In genomic region chr7:831596-832291, GRCh38 we compare ENCODE assay signal across 8 cellular contexts. TPM values are rescaled to one million over a fixed set of nuclear protein-coding genes. Genes with fewer than 3 reads are reported as not detected.
DNase-seq lines count a peak whose midpoint lies in the region; ATAC-seq, FAIRE-seq and TF ChIP-seq lines count a peak whose summit lies in the region.

No MANE protein-coding gene starts in this region.

- H4K20me1 ChIP-seq in endothelial cell of umbilical vein (replicated peaks; ENCODE audit: control insufficient read depth, extremely low read depth, insufficient read depth, low read length): no peaks in the 10 kb centered on the region

- intact Hi-C loops in endothelial cell of umbilical vein (cut with micrococcal nuclease): loop anchor here (1.0 to 2.0 kb wide), 4 partner anchors 15 to 45 kb away; no protein-coding TSS in a partner anchor
- intact Hi-C loops in CD14-positive monocyte (cut with micrococcal nuclease): no loop called here

- H3K27ac Mint-ChIP-seq in naive B cell (peak overlapping the region; percentile 15 to 92 (median 80)), CD14-positive monocyte (peak overlapping the region in 3 of 7 donors; percentile 25 to 63 (median 48))

- H3K4me1 ChIP-seq in endothelial cell of umbilical vein (ENCODE audit: control insufficient read depth, extremely low read depth, insufficient read depth, low read length): peaks cover 22% of the 10 kb centered on the region

- no peaks in the 10 kb centered on the region for H3K9me1 ChIP-seq in endothelial cell of umbilical vein (replicated peaks; ENCODE audit: control insufficient read depth, extremely low read depth, insufficient read depth, low read length)

- peak; percentile 88 for FAIRE-seq in endothelial cell of umbilical vein (lab: Jason Lieb, UNC)

- H3K27me3 Mint-ChIP-seq in naive B cell (no peaks in the 10 kb centered on the region), CD14-positive monocyte (ENCODE audit: low read depth in 3 of 3) (peaks cover 6 to 32% (median 24%) of the 10 kb centered on the region in 3 donors)

- H3K27ac ChIP-seq in endothelial cell of umbilical vein (ENCODE audit: insufficient read depth, low read depth, low read length): peak overlapping the region; percentile 98

- CTCF ChIA-PET in endothelial cell of umbilical vein (lab: Charles Lee): interaction anchor here (0.8 to 2.2 kb wide), 5 partner anchors 14 to 128 kb away, joined by 3 to 13 read pairs (median 3); no protein-coding TSS in a partner anchor

- peaks cover 46% of the 10 kb centered on the region for H3K79me2 ChIP-seq in endothelial cell of umbilical vein (ENCODE audit: control insufficient read depth, insufficient read depth, low read length)

- H3K4me3 Mint-ChIP-seq in naive B cell (peak overlapping the region; percentile 47 to 76 (median 58)), CD14-positive monocyte (peak overlapping the region in 1 of 2 donors; percentile 40)

- POLR2A ChIA-PET in endothelial cell of umbilical vein (lab: Charles Lee): no interaction called here

- H3K4me3 ChIP-seq in AG10803 (ENCODE audit: low read length) (peak overlapping the region; percentile 47), endothelial cell of umbilical vein (replicated peaks in 1 of 3; ENCODE audit: insufficient read depth in 1 of 3, low read depth in 1 of 3, low read length in 3 of 3) (peak overlapping the region in 2 of 3 experiments; percentile 12 to 49)

- TF ChIP-seq CTCF in AG10803 (conservative IDR thresholded peaks at IDR 0.05; ENCODE audit: low read length) (no peak), endothelial cell of umbilical vein (IDR thresholded peaks at IDR 0.05; ENCODE audit: extremely low read depth in 1 of 2, insufficient read depth in 1 of 2, low read depth in 1 of 2, low read length in 2 of 2) (no peak), CD14-positive monocyte (IDR thresholded peaks at IDR 0.05) (no peak)

- no peak overlapping the region for H2AFZ ChIP-seq in endothelial cell of umbilical vein (ENCODE audit: low read depth, low read length)

- H3K9me3 Mint-ChIP-seq in naive B cell (no peaks in the 10 kb centered on the region), CD14-positive monocyte (peaks cover 0 to 2% (median 0%) of the 10 kb centered on the region in 7 donors)

- peaks cover 0 to 6% of the 10 kb centered on the region in 2 donors for H3K36me3 Mint-ChIP-seq in naive B cell
- H3K36me3 Mint-ChIP-seq in CD14-positive monocyte: peaks cover 40 to 69% of the 10 kb centered on the region in 2 donors

- H3K9me3 ChIP-seq in endothelial cell of umbilical vein (replicated peaks; ENCODE audit: control insufficient read depth, insufficient read depth, low read length): no peaks in the 10 kb centered on the region

- TF ChIP-seq POLR2A in endothelial cell of umbilical vein (IDR thresholded peaks at IDR 0.05; ENCODE audit: low read depth, low read length): no peak

- ATAC-seq in GM18870 (IDR thresholded peaks at IDR 0.05; ENCODE audit: unreplicated experiment): peak; percentile 67
- ATAC-seq in HG03175 (IDR thresholded peaks at IDR 0.05; ENCODE audit: unreplicated experiment): peak; percentile 61
- peak in 1 of 2 donors; percentile 31 for ATAC-seq in naive B cell (ENCODE audit: low read depth in 2 of 2)
- no peak for ATAC-seq in HG03139 (IDR thresholded peaks at IDR 0.05; ENCODE audit: unreplicated experiment)

- BruUV-seq in endothelial cell of umbilical vein (replicated peaks; lab: Mats Ljungman, UMichigan): TSS peak; percentile 84

- dilution Hi-C loops in endothelial cell of umbilical vein (cut with MboI; ENCODE audit: extremely low pct_ligation_motif_present, low sequenced_read_pairs): no loop called here

- H3K27me3 ChIP-seq in endothelial cell of umbilical vein (ENCODE audit: control insufficient read depth in 2 of 2, insufficient read depth in 2 of 2, low read length in 2 of 2): no peaks in the 10 kb centered on the region

- no peaks in the 10 kb centered on the region for H3K36me3 ChIP-seq in endothelial cell of umbilical vein (ENCODE audit: control insufficient read depth in 2 of 2, extremely low read depth in 1 of 2, insufficient read depth in 2 of 2, low read length in 2 of 2)

- H3K4me2 ChIP-seq in endothelial cell of umbilical vein (ENCODE audit: insufficient read depth, low read length): peak overlapping the region; percentile 91

- H3K4me1 Mint-ChIP-seq in naive B cell (peaks cover 37 to 70% (median 55%) of the 10 kb centered on the region in 3 donors), CD14-positive monocyte (peaks cover 34% of the 10 kb centered on the region)

- peak overlapping the region; percentile 96 for H3K9ac ChIP-seq in endothelial cell of umbilical vein (replicated peaks; ENCODE audit: extremely low read depth, insufficient read depth, low read length)

- DNase-seq in AG10803 (ENCODE audit: low read depth) (peak; percentile 91), SW480 (ENCODE audit: low spot score) (peak; percentile 98), endothelial cell of umbilical vein (ENCODE audit: low read depth, low spot score) (peak; percentile 93), naive B cell (no peak), CD14-positive monocyte (ENCODE audit: low spot score) (no peak)

TF ChIP-seq in endothelial cell of umbilical vein, 7 proteins besides CTCF, POLR2A, EP300 and RAD21:
- TF ChIP-seq JUN (IDR thresholded peaks at IDR 0.05; ENCODE audit: borderline replicate concordance, insufficient read depth, insufficient read length, low read depth) (peak; percentile 99), POLR2AphosphoS5 (IDR thresholded peaks at IDR 0.05; ENCODE audit: insufficient read depth, low read depth, low read length) (no peak), FOS (IDR thresholded peaks at IDR 0.05; ENCODE audit: borderline replicate concordance, insufficient read depth, low read length) (peak; percentile 92)

RNA-seq across cellular contexts. Expression of gene SUN1, which starts 0.5 kb away (rescaled TPM):
- total RNA-seq in endothelial cell of umbilical vein: 142 and 158 TPM in 2 replicates
- 347 and 410 TPM in 2 replicates for polyA plus RNA-seq in endothelial cell of umbilical vein
- polyA plus RNA-seq in endothelial cell of umbilical vein (2011; cell fraction: cytosol; rRNA removed): 164 and 169 TPM in 2 replicates
- polyA plus RNA-seq in endothelial cell of umbilical vein (2011; cell fraction: nucleus; rRNA removed): 822 and 979 TPM in 2 replicates
- 78.6 and 85.8 TPM in 2 replicates for polyA plus RNA-seq in endothelial cell of umbilical vein (2012)
- polyA minus RNA-seq in endothelial cell of umbilical vein: 419 and 455 TPM in 2 replicates
- 47.2 TPM for polyA minus RNA-seq in endothelial cell of umbilical vein (2011; cell fraction: cytosol; rRNA and poly(A)+ RNA removed)
- 300 and 347 TPM in 2 replicates for polyA minus RNA-seq in endothelial cell of umbilical vein (2011; cell fraction: nucleus; rRNA and poly(A)+ RNA removed)
- polyA plus RNA-seq in naive B cell (ENCODE audit: low read depth in 6 of 6): 10 to 100 TPM; 38.9 to 93.6 (median 45.5) TPM
- polyA plus RNA-seq in CD14-positive monocyte: 10 to 100 TPM; 44.2 to 51.5 TPM

RNA-seq across cellular contexts. Expression of gene GET4, which starts 44.6 kb away (rescaled TPM):
- total RNA-seq in endothelial cell of umbilical vein: 44.7 and 48.4 TPM in 2 replicates
- polyA plus RNA-seq in endothelial cell of umbilical vein (58.1 and 64.8 TPM in 2 replicates), naive B cell (ENCODE audit: low read depth in 6 of 6) (10 to 100 TPM in 5 of 6 donors, 1 to 10 TPM in 1; 7.6 to 25.7 (median 16.8) TPM), CD14-positive monocyte (10 to 100 TPM; 20.1 to 25.5 TPM)
- 30.1 and 40.9 TPM in 2 replicates for polyA plus RNA-seq in endothelial cell of umbilical vein (2011; cell fraction: cytosol; rRNA removed)
- polyA plus RNA-seq in endothelial cell of umbilical vein (2011; cell fraction: nucleus; rRNA removed): 82.6 and 105 TPM in 2 replicates
- polyA plus RNA-seq in endothelial cell of umbilical vein (2012): 25.7 and 32.2 TPM in 2 replicates
- polyA minus RNA-seq in endothelial cell of umbilical vein: 15.7 and 15.8 TPM in 2 replicates
- polyA minus RNA-seq in endothelial cell of umbilical vein (2011; cell fraction: cytosol; rRNA and poly(A)+ RNA removed): 21.4 TPM
- 12.9 and 18.9 TPM in 2 replicates for polyA minus RNA-seq in endothelial cell of umbilical vein (2011; cell fraction: nucleus; rRNA and poly(A)+ RNA removed)

Comparison
In these comparisons a context has a peak if more than half of its experiments do, and no peak if none do; other contexts are left out.
1. DNase-seq: peak in AG10803 (single experiment), SW480 (single experiment) and endothelial cell of umbilical vein (single experiment); none in naive B cell (single experiment) and CD14-positive monocyte (single experiment).